26 cellular contexts compared by ENCODE assay signal in genomic region chr1:67393737-67394136, GRCh38. TPM values are rescaled to one million over a fixed set of nuclear protein-coding genes. Genes with fewer than 3 reads are reported as not detected.
DNase-seq lines count a peak whose midpoint lies in the region; ATAC-seq, FAIRE-seq and TF ChIP-seq lines count a peak whose summit lies in the region.
"Had no signal": no experiment of that assay in that cellular context is flagged by ENCODE, and none has a peak within 500 bp of the region (broad histone marks: within the 10 kb centered on the region; RNA-seq: fewer than 3 reads in every experiment).

No MANE protein-coding gene starts in this region.

- peak overlapping the region; percentile 18 for H3K27ac Mint-ChIP-seq in activated T-cell treated with anti-CD3 and anti-CD28 coated beads, Interleukin-2, amount 50 U/mL, for 24 hours
- H3K27ac Mint-ChIP-seq in activated T-helper 1 cell treated with anti-CD3 and anti-CD28 coated beads, Interleukin-12 subunit alpha, Interleukin-12 subunit beta, Interleukin-2, Interleukin-4 antibody, amounts not matched to agents 30 ng/mL and 10 ng/mL and 1 ng/mL, durations not matched to agents 14 hours and 24 hours and 36 hours, result peak overlapping the region; percentile 26
- H3K27ac Mint-ChIP-seq: activated CD4-positive, alpha-beta T cell treated with anti-CD3 and anti-CD28 coated beads for 36 hours; effector memory CD8-positive, alpha-beta T cell; stimulated activated effector memory CD8-positive, alpha-beta T cell treated with anti-CD3 and anti-CD28 coated beads, Interleukin-12 subunit alpha, Interleukin-12 subunit beta, amount 100 ng/mL, for 72 hours; T-cell had no signal

- H3K36me3 Mint-ChIP-seq in activated T-cell treated with anti-CD3 and anti-CD28 coated beads, Interleukin-2, amount 50 U/mL, for 24 hours (ENCODE audit: low read depth), result peaks cover 96% of the 10 kb centered on the region
- H3K36me3 Mint-ChIP-seq in activated T-helper 1 cell treated with anti-CD3 and anti-CD28 coated beads, Interleukin-12 subunit alpha, Interleukin-12 subunit beta, Interleukin-2, Interleukin-4 antibody, amounts not matched to agents 30 ng/mL and 10 ng/mL and 1 ng/mL, durations not matched to agents 14 hours and 24 hours and 36 hours (ENCODE audit: low read depth), result peaks cover 67% of the 10 kb centered on the region

- H3K27ac ChIP-seq in right atrium auricular region, result peak overlapping the region; percentile 3 to 47
- H3K27ac ChIP-seq: coronary artery, gastroesophageal sphincter, KMS-11, neutrophil, spleen had no signal

- FAIRE-seq in frontal cortex (lab: Jason Lieb, UNC), result no peak
- FAIRE-seq: G401.6, kidney had no signal

- H3K9me3 ChIP-seq in right atrium auricular region, result no peaks in the 10 kb centered on the region
- H3K9me3 ChIP-seq: BE2C, gastroesophageal sphincter, neutrophil, spleen had no signal

- no peak for TF ChIP-seq CTCF in right atrium auricular region (IDR thresholded peaks at IDR 0.05)

- H3K4me3 ChIP-seq in right atrium auricular region, result no peak overlapping the region
- H3K4me3 ChIP-seq: coronary artery, gastroesophageal sphincter, spleen had no signal

- H3K4me3 Mint-ChIP-seq in activated T-cell treated with anti-CD3 and anti-CD28 coated beads, Interleukin-2, amount 50 U/mL, for 24 hours, result no peak overlapping the region
- no peak overlapping the region for H3K4me3 Mint-ChIP-seq in activated T-helper 1 cell treated with anti-CD3 and anti-CD28 coated beads, Interleukin-12 subunit alpha, Interleukin-12 subunit beta, Interleukin-2, Interleukin-4 antibody, amounts not matched to agents 30 ng/mL and 10 ng/mL and 1 ng/mL, durations not matched to agents 14 hours and 24 hours and 36 hours
- H3K4me3 Mint-ChIP-seq: activated CD4-positive, alpha-beta T cell treated with anti-CD3 and anti-CD28 coated beads for 36 hours; stimulated activated effector memory CD8-positive, alpha-beta T cell treated with anti-CD3 and anti-CD28 coated beads, Interleukin-12 subunit alpha, Interleukin-12 subunit beta, amount 100 ng/mL, for 72 hours; T-cell had no signal

- H3K9me3 Mint-ChIP-seq in activated T-cell treated with anti-CD3 and anti-CD28 coated beads, Interleukin-2, amount 50 U/mL, for 24 hours, result no peaks in the 10 kb centered on the region
- no peaks in the 10 kb centered on the region for H3K9me3 Mint-ChIP-seq in activated T-helper 1 cell treated with anti-CD3 and anti-CD28 coated beads, Interleukin-12 subunit alpha, Interleukin-12 subunit beta, Interleukin-2, Interleukin-4 antibody, amounts not matched to agents 30 ng/mL and 10 ng/mL and 1 ng/mL, durations not matched to agents 14 hours and 24 hours and 36 hours
- H3K9me3 Mint-ChIP-seq: effector memory CD8-positive, alpha-beta T cell; stimulated activated effector memory CD8-positive, alpha-beta T cell treated with anti-CD3 and anti-CD28 coated beads, Interleukin-12 subunit alpha, Interleukin-12 subunit beta, amount 100 ng/mL, for 72 hours; T-cell had no signal

- H3K36me3 ChIP-seq in right atrium auricular region, result no peaks in the 10 kb centered on the region
- H3K36me3 ChIP-seq: BE2C, neutrophil had no signal

- no peaks in the 10 kb centered on the region for H3K27me3 Mint-ChIP-seq in activated T-cell treated with anti-CD3 and anti-CD28 coated beads, Interleukin-2, amount 50 U/mL, for 24 hours
- H3K27me3 Mint-ChIP-seq in activated T-helper 1 cell treated with anti-CD3 and anti-CD28 coated beads, Interleukin-12 subunit alpha, Interleukin-12 subunit beta, Interleukin-2, Interleukin-4 antibody, amounts not matched to agents 30 ng/mL and 10 ng/mL and 1 ng/mL, durations not matched to agents 14 hours and 24 hours and 36 hours (ENCODE audit: insufficient read depth), result no peaks in the 10 kb centered on the region
- H3K27me3 Mint-ChIP-seq: activated CD4-positive, alpha-beta T cell treated with anti-CD3 and anti-CD28 coated beads for 36 hours; effector memory CD8-positive, alpha-beta T cell; T-cell had no signal

- H3K27me3 ChIP-seq in right atrium auricular region, result no peaks in the 10 kb centered on the region
- H3K27me3 ChIP-seq: BE2C, gastroesophageal sphincter, neutrophil, spleen had no signal

- no peak for DNase-seq in activated T-cell treated with anti-CD3 and anti-CD28 coated beads, Interleukin-2, amount 50 U/mL, for 24 hours
- no peak for DNase-seq in activated T-cell treated with anti-CD3 and anti-CD28 coated beads, Interleukin-2, amount 50 U/mL, for 1 hour
- no peak for DNase-seq in activated T-helper 1 cell treated with anti-CD3 and anti-CD28 coated beads, Interleukin-12 subunit alpha, Interleukin-12 subunit beta, Interleukin-2, Interleukin-4 antibody, amounts not matched to agents 30 ng/mL and 10 ng/mL and 1 ng/mL, durations not matched to agents 14 hours and 24 hours and 36 hours (ENCODE audit: low spot score)
- peak; percentile 46 for DNase-seq in right atrium auricular region (ENCODE audit: low spot score)
- DNase-seq in sciatic nerve (ENCODE audit: low spot score), result no peak
- DNase-seq in frontal cortex (ENCODE audit: low spot score in 2 of 2), result no peak
- no peak for DNase-seq in superior temporal gyrus (ENCODE audit: extremely low spot score)
- DNase-seq: activated CD4-positive, alpha-beta T cell treated with anti-CD3 and anti-CD28 coated beads for 36 hours; activated effector memory CD4-positive, alpha-beta T cell treated with anti-CD3 and anti-CD28 coated beads, Interleukin-2, amount 50 U/mL, for 16 hours; BE2C; DMS153; effector memory CD8-positive, alpha-beta T cell; kidney; mammary epithelial cell; NCI-H1436 treated with DMSO at 0.1 percent for 48 hours; spleen; stimulated activated CD4-positive, alpha-beta T cell treated with anti-CD3 and anti-CD28 coated beads, Interleukin-2, amount 100 ng/mL, for 48 hours had no signal

- ATAC-seq in sciatic nerve, result peak; percentile 17
- ATAC-seq in GM21528 (IDR thresholded peaks at IDR 0.05; ENCODE audit: low FRiP score, unreplicated experiment), result no peak
- ATAC-seq: activated CD4-positive, alpha-beta T cell treated with anti-CD3 and anti-CD28 coated beads for 36 hours; gastroesophageal sphincter; Panc1; stimulated activated effector memory CD8-positive, alpha-beta T cell treated with anti-CD3 and anti-CD28 coated beads, Interleukin-12 subunit alpha, Interleukin-12 subunit beta, amount 100 ng/mL, for 72 hours had no signal

- H3K4me1 Mint-ChIP-seq in activated T-cell treated with anti-CD3 and anti-CD28 coated beads, Interleukin-2, amount 50 U/mL, for 24 hours (ENCODE audit: low read depth), result peaks cover 19% of the 10 kb centered on the region
- H3K4me1 Mint-ChIP-seq in activated T-helper 1 cell treated with anti-CD3 and anti-CD28 coated beads, Interleukin-12 subunit alpha, Interleukin-12 subunit beta, Interleukin-2, Interleukin-4 antibody, amounts not matched to agents 30 ng/mL and 10 ng/mL and 1 ng/mL, durations not matched to agents 14 hours and 24 hours and 36 hours (ENCODE audit: low read depth), result peaks cover 29% of the 10 kb centered on the region
- H3K4me1 Mint-ChIP-seq: T-cell had no signal

- intact Hi-C loops in activated T-helper 1 cell treated with anti-CD3 and anti-CD28 coated beads, Interleukin-12 subunit alpha, Interleukin-12 subunit beta, Interleukin-2, Interleukin-4 antibody, amounts not matched to agents 30 ng/mL and 10 ng/mL and 1 ng/mL, durations not matched to agents 14 hours and 24 hours and 36 hours (cut with micrococcal nuclease), result no loop called here
- intact Hi-C loops in sciatic nerve (cut with DNase I), result no loop called here

- peaks cover 0 to 16% of the 10 kb centered on the region in 2 donors for H3K4me1 ChIP-seq in right atrium auricular region
- H3K4me1 ChIP-seq: BE2C, gastroesophageal sphincter, spleen had no signal

RNA-seq across cellular contexts. Expression of gene SERBP1, which starts 36.5 kb away (rescaled TPM):
- 585 and 603 TPM in 2 replicates for total RNA-seq in activated T-helper 1 cell treated with anti-CD3 and anti-CD28 coated beads, Interleukin-12 subunit alpha, Interleukin-12 subunit beta, Interleukin-2, Interleukin-4 antibody, amounts not matched to agents 30 ng/mL and 10 ng/mL and 1 ng/mL, durations not matched to agents 14 hours and 24 hours and 36 hours
- 100 to 1,000 TPM; 130 to 144 TPM for total RNA-seq in right atrium auricular region
- 152 TPM for total RNA-seq in sciatic nerve
- total RNA-seq in frontal cortex, result 152 TPM
